Comparison of ENCODE assay signal across 1 cellular context in the genomic region with DNA sequence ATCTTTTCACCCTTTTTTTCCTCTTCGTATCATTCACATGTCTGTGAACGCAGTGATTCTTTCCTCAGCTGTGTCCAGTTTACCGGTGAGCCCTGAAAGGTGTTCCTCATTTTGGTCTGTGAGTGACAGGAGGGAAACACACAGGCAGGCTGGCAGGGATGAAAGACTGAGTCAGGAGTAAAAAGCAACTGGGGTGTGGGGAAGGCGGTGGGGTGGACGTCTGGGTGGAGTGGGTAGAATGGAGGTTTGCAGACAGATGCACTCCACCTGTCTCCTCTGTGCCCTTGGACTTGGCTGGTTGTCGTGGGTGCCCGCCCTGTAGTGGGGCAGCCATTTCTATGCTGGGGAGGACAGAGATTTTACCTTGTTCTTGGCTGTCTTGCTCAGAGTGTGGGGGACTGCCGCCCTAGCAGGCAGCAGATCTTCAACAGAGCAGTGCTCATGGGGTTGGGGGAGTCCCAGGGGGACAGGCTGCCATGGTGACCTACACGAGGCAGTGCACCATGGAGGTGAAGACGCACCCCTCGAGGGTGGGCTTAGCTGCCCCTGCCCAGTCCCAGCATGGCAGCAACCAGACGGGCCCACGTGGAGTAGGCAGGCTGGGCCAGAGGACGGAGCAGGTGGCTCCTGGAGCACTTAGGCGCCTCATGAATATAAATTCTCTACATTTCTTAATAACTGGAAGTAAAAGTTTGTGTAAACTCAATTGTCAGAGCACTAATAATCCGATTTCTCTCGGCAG.
TF ChIP-seq lines count a peak whose summit lies in the region.

No MANE protein-coding gene starts in this region.

TF ChIP-seq in HepG2, 621 proteins besides CTCF, POLR2A, EP300 and RAD21 (continued from another document):
- TF ChIP-seq ZNF276 (CRISPR knock-in tag; IDR thresholded peaks at IDR 0.05; ENCODE audit: low read depth) (no peak), SUZ12 (IDR thresholded peaks at IDR 0.05; ENCODE audit: low read depth, low read length) (no peak), ZNF749 (CRISPR knock-in tag; IDR thresholded peaks at IDR 0.05; ENCODE audit: borderline replicate concordance) (no peak), IRF2 (CRISPR knock-in tag; IDR thresholded peaks at IDR 0.05) (no peak), ELF3 (CRISPR knock-in tag; IDR thresholded peaks at IDR 0.05) (no peak)
- TF ChIP-seq, protein P1, sequence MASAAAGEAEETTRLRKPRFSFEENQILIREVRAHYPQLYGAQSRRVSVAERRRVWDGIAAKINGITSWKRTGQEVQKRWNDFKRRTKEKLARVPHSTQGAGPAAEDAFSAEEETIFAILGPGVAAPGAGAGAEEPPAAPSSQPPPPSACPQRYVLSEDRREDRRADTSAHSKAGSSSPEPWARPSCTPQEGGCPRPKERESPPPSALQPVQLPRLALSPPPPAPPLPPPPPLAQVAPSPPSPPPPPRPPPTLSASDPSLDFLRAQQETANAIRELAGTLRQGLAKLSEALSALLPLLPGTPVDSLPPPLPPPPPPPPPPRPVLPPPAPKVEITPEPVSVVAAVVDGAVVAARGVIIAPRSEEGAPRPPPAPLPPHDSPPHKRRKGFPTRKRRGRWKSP (CRISPR knock-in tag; IDR thresholded peaks at IDR 0.05), result no peak
- TF ChIP-seq, protein P2, sequence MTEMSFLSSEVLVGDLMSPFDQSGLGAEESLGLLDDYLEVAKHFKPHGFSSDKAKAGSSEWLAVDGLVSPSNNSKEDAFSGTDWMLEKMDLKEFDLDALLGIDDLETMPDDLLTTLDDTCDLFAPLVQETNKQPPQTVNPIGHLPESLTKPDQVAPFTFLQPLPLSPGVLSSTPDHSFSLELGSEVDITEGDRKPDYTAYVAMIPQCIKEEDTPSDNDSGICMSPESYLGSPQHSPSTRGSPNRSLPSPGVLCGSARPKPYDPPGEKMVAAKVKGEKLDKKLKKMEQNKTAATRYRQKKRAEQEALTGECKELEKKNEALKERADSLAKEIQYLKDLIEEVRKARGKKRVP (CRISPR knock-in tag; IDR thresholded peaks at IDR 0.05), result no peak
